Comparison of ENCODE assay signal across 1 cellular context in the genomic region with DNA sequence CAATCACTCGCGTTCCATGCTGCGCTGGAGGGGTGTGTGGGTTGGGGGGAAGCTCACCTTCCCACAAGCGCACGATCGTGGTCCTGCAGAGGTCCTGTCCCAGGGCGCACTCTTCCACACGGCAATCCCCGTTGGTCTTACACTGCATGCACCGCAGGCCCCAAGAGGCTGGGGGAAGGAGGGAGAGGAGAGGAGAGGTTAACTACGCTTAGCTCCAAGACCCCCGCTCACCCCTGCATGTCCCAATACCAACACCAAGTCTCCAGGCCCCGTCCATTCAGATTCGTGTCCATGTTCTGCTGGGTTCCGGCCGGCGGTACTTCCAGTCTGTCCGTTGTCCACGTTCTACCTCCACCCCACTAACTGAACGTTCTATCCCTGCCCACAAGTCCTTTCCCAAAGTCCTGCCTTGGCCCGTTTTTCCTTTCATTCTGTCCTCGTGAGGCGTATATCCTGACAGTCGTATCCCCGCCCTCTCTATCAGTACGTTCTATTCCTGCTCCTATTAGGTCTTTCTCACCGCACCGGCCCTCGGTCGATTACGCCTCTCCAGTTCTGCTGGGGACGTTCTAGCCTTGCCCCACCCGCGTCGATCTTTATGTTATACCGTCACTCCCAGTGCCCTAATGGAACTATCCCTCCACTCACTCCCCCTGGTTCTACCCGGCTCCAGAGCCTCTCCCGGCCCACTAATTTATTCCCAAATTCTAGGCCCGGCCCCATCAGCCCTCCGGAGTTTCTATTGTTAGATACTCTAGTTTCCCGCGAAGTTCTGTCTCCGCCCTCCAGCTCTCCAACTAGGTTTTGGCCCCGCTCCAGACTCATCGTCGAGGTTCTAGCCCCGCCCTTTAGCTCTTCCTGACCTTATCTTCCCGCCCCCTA.
TF ChIP-seq lines count a peak whose summit lies in the region.

No MANE protein-coding gene starts in this region.

TF ChIP-seq in Ishikawa, 13 proteins besides CTCF, POLR2A, EP300 and RAD21:
- TF ChIP-seq NFIC (IDR thresholded peaks at IDR 0.05) (peak; percentile 52; the same call in 1 of the 2 replicates), EGR1 (IDR thresholded peaks at IDR 0.05) (no peak)
TF ChIP-seq in Ishikawa: peak in this region for 1.
